9 cellular contexts compared by ENCODE assay signal in genomic region chr1:184563308-184563707, GRCh38.
DNase-seq lines count a peak whose midpoint lies in the region; ATAC-seq and TF ChIP-seq lines count a peak whose summit lies in the region.
"Had no signal": no experiment of that assay in that cellular context is flagged by ENCODE, and none has a peak within 500 bp of the region (broad histone marks: within the 10 kb centered on the region; RNA-seq: fewer than 3 reads in every experiment).

No MANE protein-coding gene starts in this region.

- no peak for ATAC-seq in stimulated activated naive CD8-positive, alpha-beta T cell treated with anti-CD3 and anti-CD28 coated beads, Interleukin-15, Interleukin-2, amounts not matched to agents 100 U/mL and 50 U/mL, for 24 hours

- H3K9me3 Mint-ChIP-seq in nephron (no peaks in the 10 kb centered on the region), nephron progenitor cell (no peaks in the 10 kb centered on the region)
- H3K9me3 Mint-ChIP-seq in activated T-helper 1 cell treated with anti-CD3 and anti-CD28 coated beads, Interleukin-12 subunit alpha, Interleukin-12 subunit beta, Interleukin-2, Interleukin-4 antibody, amounts not matched to agents 30 ng/mL and 10 ng/mL and 1 ng/mL, durations not matched to agents 14 hours and 24 hours and 36 hours: no peaks in the 10 kb centered on the region
- H3K9me3 Mint-ChIP-seq: IgD-negative memory B cell had no signal

- TF ChIP-seq CTCF in GM12864 (IDR thresholded peaks at IDR 0.05; ENCODE audit: low read depth, low read length, missing control alignments) (peak; percentile 38), choroid plexus epithelial cell (conservative IDR thresholded peaks at IDR 0.05; ENCODE audit: low read depth, low read length) (peak; percentile 64), nephron (IDR thresholded peaks at IDR 0.05; ENCODE audit: unreplicated experiment in 3 of 3) (peak; percentile 43 to 62 (median 54)), nephron progenitor cell (IDR thresholded peaks at IDR 0.05) (no peak)

- H3K4me1 Mint-ChIP-seq in nephron: peaks cover 20% of the 10 kb centered on the region
- no peaks in the 10 kb centered on the region for H3K4me1 Mint-ChIP-seq in activated T-helper 1 cell treated with anti-CD3 and anti-CD28 coated beads, Interleukin-12 subunit alpha, Interleukin-12 subunit beta, Interleukin-2, Interleukin-4 antibody, amounts not matched to agents 30 ng/mL and 10 ng/mL and 1 ng/mL, durations not matched to agents 14 hours and 24 hours and 36 hours (ENCODE audit: low read depth)
- no peaks in the 10 kb centered on the region for H3K4me1 Mint-ChIP-seq in nephron progenitor cell
- H3K4me1 Mint-ChIP-seq: IgD-negative memory B cell had no signal

- H3K4me3 Mint-ChIP-seq in nephron (no peak overlapping the region), nephron progenitor cell (no peak overlapping the region)
- no peak overlapping the region for H3K4me3 Mint-ChIP-seq in activated T-helper 1 cell treated with anti-CD3 and anti-CD28 coated beads, Interleukin-12 subunit alpha, Interleukin-12 subunit beta, Interleukin-2, Interleukin-4 antibody, amounts not matched to agents 30 ng/mL and 10 ng/mL and 1 ng/mL, durations not matched to agents 14 hours and 24 hours and 36 hours
- H3K4me3 Mint-ChIP-seq: IgD-negative memory B cell had no signal

- intact Hi-C loops in activated T-helper 1 cell treated with anti-CD3 and anti-CD28 coated beads, Interleukin-12 subunit alpha, Interleukin-12 subunit beta, Interleukin-2, Interleukin-4 antibody, amounts not matched to agents 30 ng/mL and 10 ng/mL and 1 ng/mL, durations not matched to agents 14 hours and 24 hours and 36 hours (cut with micrococcal nuclease): loop anchor here (10.0 kb wide), 1 partner anchor 489 kb away; no protein-coding TSS in a partner anchor

- no peak overlapping the region for H3K4me3 ChIP-seq in GM12864 (ENCODE audit: low read depth, low read length)
- no peak overlapping the region for H3K4me3 ChIP-seq in choroid plexus epithelial cell (ENCODE audit: low read depth, low read length)

- H3K27me3 Mint-ChIP-seq in nephron (ENCODE audit: low read depth) (no peaks in the 10 kb centered on the region), nephron progenitor cell (ENCODE audit: low read depth, poor library complexity) (peaks cover 2% of the 10 kb centered on the region)
- H3K27me3 Mint-ChIP-seq in activated T-helper 1 cell treated with anti-CD3 and anti-CD28 coated beads, Interleukin-12 subunit alpha, Interleukin-12 subunit beta, Interleukin-2, Interleukin-4 antibody, amounts not matched to agents 30 ng/mL and 10 ng/mL and 1 ng/mL, durations not matched to agents 14 hours and 24 hours and 36 hours (ENCODE audit: insufficient read depth): peaks cover 2% of the 10 kb centered on the region

- H3K27ac Mint-ChIP-seq in nephron: peak overlapping the region in 1 of 3 experiments; percentile 1
- H3K27ac Mint-ChIP-seq in activated T-helper 1 cell treated with anti-CD3 and anti-CD28 coated beads, Interleukin-12 subunit alpha, Interleukin-12 subunit beta, Interleukin-2, Interleukin-4 antibody, amounts not matched to agents 30 ng/mL and 10 ng/mL and 1 ng/mL, durations not matched to agents 14 hours and 24 hours and 36 hours: no peak overlapping the region
- no peak overlapping the region for H3K27ac Mint-ChIP-seq in nephron progenitor cell
- H3K27ac Mint-ChIP-seq: IgD-negative memory B cell had no signal

- DNase-seq in GM12864 (ENCODE audit: low read depth): no peak
- peak; percentile 24 to 43 for DNase-seq in NCI-H446 (lab: John Stamatoyannopoulos, UW)
- peak; percentile 66 for DNase-seq in choroid plexus epithelial cell (ENCODE audit: low read depth)
- DNase-seq in activated T-helper 1 cell treated with anti-CD3 and anti-CD28 coated beads, Interleukin-12 subunit alpha, Interleukin-12 subunit beta, Interleukin-2, Interleukin-4 antibody, amounts not matched to agents 30 ng/mL and 10 ng/mL and 1 ng/mL, durations not matched to agents 14 hours and 24 hours and 36 hours (ENCODE audit: low spot score): no peak
- DNase-seq in nephron progenitor cell: no peak
- no peak for DNase-seq in iPS-NIHi11 (ENCODE audit: low spot score)
- no peak for DNase-seq in stimulated activated naive CD8-positive, alpha-beta T cell treated with anti-CD3 and anti-CD28 coated beads, Interleukin-15, Interleukin-2, amounts not matched to agents 100 U/mL and 50 U/mL, for 24 hours

- H3K36me3 Mint-ChIP-seq in nephron (ENCODE audit: low read depth) (no peaks in the 10 kb centered on the region), nephron progenitor cell (ENCODE audit: low read depth) (no peaks in the 10 kb centered on the region)
- H3K36me3 Mint-ChIP-seq in activated T-helper 1 cell treated with anti-CD3 and anti-CD28 coated beads, Interleukin-12 subunit alpha, Interleukin-12 subunit beta, Interleukin-2, Interleukin-4 antibody, amounts not matched to agents 30 ng/mL and 10 ng/mL and 1 ng/mL, durations not matched to agents 14 hours and 24 hours and 36 hours (ENCODE audit: low read depth): no peaks in the 10 kb centered on the region
- H3K36me3 Mint-ChIP-seq: IgD-negative memory B cell had no signal

Comparison
In these comparisons a context has a peak if more than half of its experiments do, and no peak if none do; other contexts are left out.
1. DNase-seq: peak in NCI-H446 (2 of 2) and choroid plexus epithelial cell (single experiment); none in GM12864 (single experiment), activated T-helper 1 cell treated with anti-CD3 and anti-CD28 coated beads, Interleukin-12 subunit alpha, Interleukin-12 subunit beta, Interleukin-2, Interleukin-4 antibody, amounts not matched to agents 30 ng/mL and 10 ng/mL and 1 ng/mL, durations not matched to agents 14 hours and 24 hours and 36 hours (single experiment), nephron progenitor cell (single experiment), iPS-NIHi11 (single experiment) and stimulated activated naive CD8-positive, alpha-beta T cell treated with anti-CD3 and anti-CD28 coated beads, Interleukin-15, Interleukin-2, amounts not matched to agents 100 U/mL and 50 U/mL, for 24 hours (single experiment).